Comparison of ENCODE assay signal across 8 cellular contexts in the genomic region with DNA sequence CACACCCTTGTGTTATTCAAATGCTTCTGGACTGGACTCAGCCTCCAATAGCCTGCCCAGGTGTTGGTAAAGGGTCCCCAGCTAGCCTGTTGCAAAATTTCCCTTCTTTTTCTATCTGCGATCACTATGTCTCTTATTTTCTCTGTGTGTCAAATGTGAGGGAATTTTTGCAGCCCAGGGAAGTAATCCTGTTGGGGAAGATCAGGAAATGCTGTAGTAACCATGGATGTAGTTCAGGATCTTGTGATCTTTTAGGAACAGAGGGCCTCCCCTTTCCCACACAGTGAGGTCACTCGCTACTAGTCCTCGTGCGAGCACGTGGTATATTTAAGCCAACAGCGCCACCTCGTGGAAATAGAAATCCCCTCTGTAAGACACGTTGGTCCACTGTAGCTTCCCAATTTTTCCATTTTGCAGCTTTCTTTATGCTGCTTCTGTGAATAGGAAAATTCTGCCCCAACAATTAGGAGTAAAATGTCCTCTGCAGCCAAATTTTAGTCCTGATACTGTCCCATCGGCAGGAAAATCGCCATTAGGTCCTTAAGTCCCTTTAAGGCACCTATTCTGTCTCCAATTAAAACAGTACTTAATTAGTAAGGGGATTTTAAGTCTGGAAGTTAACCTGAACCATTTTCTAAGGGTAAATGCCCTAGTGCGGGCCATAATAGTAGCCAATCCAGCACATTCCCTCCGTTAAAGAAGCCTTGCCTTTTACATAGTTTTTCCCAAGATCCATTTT.
DNase-seq lines count a peak whose midpoint lies in the region; ATAC-seq and TF ChIP-seq lines count a peak whose summit lies in the region.

No MANE protein-coding gene starts in this region.

- in situ Hi-C loops in GM13976 (cut with MboI; ENCODE audit: low sequenced_read_pairs, unreplicated experiment): loop anchor here (10.0 kb wide), 1 partner anchor 264 kb away; no protein-coding TSS in a partner anchor

- DNase-seq in AG20443 (ENCODE audit: low spot score) (peak; percentile 84), GM13976 (ENCODE audit: low spot score) (peak; percentile 37), NOMO-1 treated with dmso at 0.1 percent for 144 hours (lab: John Stamatoyannopoulos, UW; ENCODE audit: unreplicated experiment) (peak; percentile 64), activated T-cell treated with anti-CD3 and anti-CD28 coated beads for 48 hours (ENCODE audit: low read depth) (peak; percentile 39), fibroblast of the conjunctiva (ENCODE audit: low read depth) (peak; percentile 61), retinal pigment epithelial cell (ENCODE audit: low read depth) (no peak), HPDE6-E6E7 (ENCODE audit: extremely low spot score) (no peak)

- H3K4me3 ChIP-seq in retinal pigment epithelial cell (ENCODE audit: low read length): no peak overlapping the region

- no peak for TF ChIP-seq CTCF in GM13976 (IDR thresholded peaks at IDR 0.05; ENCODE audit: borderline replicate concordance, control extremely low read depth, extremely low read depth, insufficient read depth, missing control alignments)
- TF ChIP-seq CTCF in retinal pigment epithelial cell (conservative IDR thresholded peaks at IDR 0.05; ENCODE audit: low read depth, low read length): peak; percentile 31

- ATAC-seq in GM18873 (IDR thresholded peaks at IDR 0.05; ENCODE audit: low FRiP score, unreplicated experiment): no peak

Comparison
In these comparisons a context has a peak if more than half of its experiments do, and no peak if none do; other contexts are left out.
1. DNase-seq: peak in AG20443 (single experiment), GM13976 (single experiment), NOMO-1 treated with dmso at 0.1 percent for 144 hours (single experiment), activated T-cell treated with anti-CD3 and anti-CD28 coated beads for 48 hours (single experiment) and fibroblast of the conjunctiva (single experiment); none in retinal pigment epithelial cell (single experiment) and HPDE6-E6E7 (single experiment).